Comparison of ENCODE assay signal across 19 cellular contexts in genomic region chr7:137977173-137977572, GRCh38. TPM values are rescaled to one million over a fixed set of nuclear protein-coding genes. Genes with fewer than 3 reads are reported as not detected.
DNase-seq lines count a peak whose midpoint lies in the region; FAIRE-seq and TF ChIP-seq lines count a peak whose summit lies in the region.
"Had no signal": no experiment of that assay in that cellular context is flagged by ENCODE, and none has a peak within 500 bp of the region (broad histone marks: within the 10 kb centered on the region; RNA-seq: fewer than 3 reads in every experiment).

No MANE protein-coding gene starts in this region.

- H3K79me1 ChIP-seq in mesendoderm (ENCODE audit: low read length) = peaks cover 44% of the 10 kb centered on the region

- peak overlapping the region; percentile 97 for H3K27ac ChIP-seq in astrocyte (ENCODE audit: low read depth, low read length)
- H3K27ac ChIP-seq in thyroid gland = peak overlapping the region; percentile 8 to 83 (median 75)
- H3K27ac ChIP-seq in mesendoderm (ENCODE audit: low read depth, low read length) = no peak overlapping the region
- H3K27ac ChIP-seq: epithelial cell of prostate, KMS-11, lower lobe of right lung, neural progenitor cell had no signal

- H3K27ac Mint-ChIP-seq in HFFc6 (peak overlapping the region; percentile 91), astrocyte (ENCODE audit: unreplicated experiment) (peak overlapping the region; percentile 66), nephron (peak overlapping the region in 2 of 3 experiments; percentile 94 to 95)
- H3K27ac Mint-ChIP-seq: activated T-cell treated with anti-CD3 and anti-CD28 coated beads, Interleukin-2, amount 50 U/mL, for 24 hours; CD4-positive, CD25-positive, alpha-beta regulatory T cell; neural progenitor cell had no signal

- no peak overlapping the region for H3K56ac ChIP-seq in mesendoderm (ENCODE audit: low read length)

- H2AK5ac ChIP-seq in mesendoderm (ENCODE audit: low read length) = no peak overlapping the region

- no peaks in the 10 kb centered on the region; the same call in 1 of the 2 replicates for H3K4me1 Mint-ChIP-seq in HFFc6 (ENCODE audit: low read depth)
- H3K4me1 Mint-ChIP-seq in astrocyte (ENCODE audit: low read depth, unreplicated experiment) = peaks cover 76% of the 10 kb centered on the region
- H3K4me1 Mint-ChIP-seq in nephron = peaks cover 59% of the 10 kb centered on the region

- H3K79me2 ChIP-seq in astrocyte (ENCODE audit: insufficient read depth, low read length) = peaks cover 96% of the 10 kb centered on the region
- H3K79me2 ChIP-seq in mesendoderm (ENCODE audit: control insufficient read depth, insufficient read depth, low read length) = peaks cover 76% of the 10 kb centered on the region

- H3K4me3 Mint-ChIP-seq in HFFc6 = peak overlapping the region; percentile 81
- no peak overlapping the region for H3K4me3 Mint-ChIP-seq in astrocyte (ENCODE audit: unreplicated experiment)
- no peak overlapping the region for H3K4me3 Mint-ChIP-seq in nephron
- H3K4me3 Mint-ChIP-seq: activated T-cell treated with anti-CD3 and anti-CD28 coated beads, Interleukin-2, amount 50 U/mL, for 24 hours; CD4-positive, CD25-positive, alpha-beta regulatory T cell; neural progenitor cell had no signal

- H3K36me3 ChIP-seq in astrocyte (ENCODE audit: insufficient read depth, low read length) = peaks cover 4% of the 10 kb centered on the region
- H3K36me3 ChIP-seq in thyroid gland = no peaks in the 10 kb centered on the region
- H3K36me3 ChIP-seq in H7 (replicated peaks; ENCODE audit: control insufficient read depth, insufficient read depth, low read length) = no peaks in the 10 kb centered on the region
- peaks cover 1% of the 10 kb centered on the region for H3K36me3 ChIP-seq in mesendoderm (ENCODE audit: control insufficient read depth, insufficient read depth, low read length)
- H3K36me3 ChIP-seq: lower lobe of right lung, neural progenitor cell had no signal

- H3K4ac ChIP-seq in mesendoderm (ENCODE audit: low read depth, low read length) = no peak overlapping the region

- H3K4me2 ChIP-seq in astrocyte (ENCODE audit: low read length) = no peak overlapping the region
- no peak overlapping the region for H3K4me2 ChIP-seq in mesendoderm (ENCODE audit: low read length)
- H3K4me2 ChIP-seq: KMS-11 had no signal

- TF ChIP-seq CTCF in HFFc6 (IDR thresholded peaks at IDR 0.05) (no peak), astrocyte (IDR thresholded peaks at IDR 0.05; ENCODE audit: insufficient read depth, low read depth, low read length) (no peak), nephron (IDR thresholded peaks at IDR 0.05; ENCODE audit: unreplicated experiment in 3 of 3) (no peak), thyroid gland (IDR thresholded peaks at IDR 0.05) (no peak)

- H3K18ac ChIP-seq in mesendoderm (ENCODE audit: low read length) = no peak overlapping the region

- H3K4me3 ChIP-seq in astrocyte (ENCODE audit: insufficient read depth, low read depth, low read length) (no peak overlapping the region), thyroid gland (replicated peaks in 1 of 3) (no peak overlapping the region), H7 (ENCODE audit: insufficient read depth, low read depth, low read length) (no peak overlapping the region), mesendoderm (ENCODE audit: low read length) (no peak overlapping the region)
- H3K4me3 ChIP-seq: GM12878, lower lobe of right lung, neural progenitor cell had no signal

- DNase-seq in HFFc6 = no peak
- DNase-seq in astrocyte (ENCODE audit: low read depth) = peak; percentile 51
- no peak for DNase-seq in thyroid gland
- DNase-seq in H7 = no peak
- no peak for DNase-seq in NCI-H1417 treated with DMSO at 0.1 percent for 48 hours (lab: John Stamatoyannopoulos, UW)
- no peak for DNase-seq in DMS114 treated with DMSO at 0.1 percent for 48 hours (lab: John Stamatoyannopoulos, UW; ENCODE audit: unreplicated experiment)
- DNase-seq in mesendoderm = no peak
- DNase-seq: activated T-cell treated with anti-CD3 and anti-CD28 coated beads, Interleukin-2, amount 50 U/mL, for 24 hours; CD4-positive, CD25-positive, alpha-beta regulatory T cell; lower lobe of right lung; NCI-H1436 treated with DMSO at 0.1 percent for 48 hours; NCI-H446 treated with DMSO at 0.1 percent for 48 hours; right cardiac atrium; stimulated activated CD4-positive, alpha-beta T cell treated with anti-CD3 and anti-CD28 coated beads, Interleukin-4, amount 100 ng/mL, for 24 hours had no signal

- H4K5ac ChIP-seq in mesendoderm (ENCODE audit: low read length) = no peak overlapping the region

- H3K23ac ChIP-seq in mesendoderm (ENCODE audit: low read length) = no peak overlapping the region

- TF ChIP-seq POLR2A in thyroid gland (IDR thresholded peaks at IDR 0.05) = no peak

- no peak overlapping the region for H2BK5ac ChIP-seq in mesendoderm (ENCODE audit: low read length)

- H3K9me3 ChIP-seq in astrocyte (ENCODE audit: insufficient read depth, low read depth, low read length) (peaks cover under 1% of the 10 kb centered on the region), thyroid gland (no peaks in the 10 kb centered on the region)
- H3K9me3 ChIP-seq: lower lobe of right lung had no signal

- peaks cover 60% of the 10 kb centered on the region for H3K4me1 ChIP-seq in astrocyte (ENCODE audit: insufficient read depth, low read length)
- H3K4me1 ChIP-seq in thyroid gland = peaks cover 59 to 71% of the 10 kb centered on the region in 2 donors
- H3K4me1 ChIP-seq in mesendoderm (ENCODE audit: control insufficient read depth, low read depth, low read length) = no peaks in the 10 kb centered on the region

- no peak overlapping the region for H2BK15ac ChIP-seq in mesendoderm (replicated peaks; ENCODE audit: low read depth)

- no peak overlapping the region for H2AFZ ChIP-seq in astrocyte (ENCODE audit: low read depth, low read length)
- H2AFZ ChIP-seq: neural progenitor cell had no signal

- no peak for FAIRE-seq in astrocyte (lab: Jason Lieb, UNC)
- FAIRE-seq: GM12878 had no signal

- no peak overlapping the region for H3K9ac ChIP-seq in astrocyte (ENCODE audit: low read length)
- no peak overlapping the region for H3K9ac ChIP-seq in mesendoderm (ENCODE audit: low read length)
- H3K9ac ChIP-seq: KMS-11, neural progenitor cell had no signal

- H3K9me3 Mint-ChIP-seq in HFFc6 (no peaks in the 10 kb centered on the region), astrocyte (ENCODE audit: unreplicated experiment) (peaks cover 7% of the 10 kb centered on the region), nephron (no peaks in the 10 kb centered on the region)
- H3K9me3 Mint-ChIP-seq: activated T-cell treated with anti-CD3 and anti-CD28 coated beads, Interleukin-2, amount 50 U/mL, for 24 hours had no signal

- WGBS in thyroid gland, 2 donors = 80 to 83% methylated on average over 4 of the region's 4 CpGs
- no CpG with 5 or more reads among the region's 4 CpGs for WGBS in mesendoderm (ENCODE audit: extremely low coverage, insufficient coverage, low lambda C conversion rate)

- no peak overlapping the region for H2BK120ac ChIP-seq in mesendoderm (ENCODE audit: low read depth, low read length)

- H3K36me3 Mint-ChIP-seq in HFFc6 (ENCODE audit: low read depth) = peaks cover 53% of the 10 kb centered on the region
- H3K36me3 Mint-ChIP-seq in astrocyte (ENCODE audit: low read depth, unreplicated experiment) = peaks cover 19% of the 10 kb centered on the region
- peaks cover 20% of the 10 kb centered on the region for H3K36me3 Mint-ChIP-seq in nephron (ENCODE audit: low read depth)

- intact Hi-C loops in thyroid gland (cut with DNase I) = no loop called here

- H4K20me1 ChIP-seq in astrocyte (ENCODE audit: insufficient read depth, low read length) = peaks cover 41% of the 10 kb centered on the region

- H4K8ac ChIP-seq in mesendoderm (ENCODE audit: low read depth, low read length) = no peak overlapping the region

- H3K27me3 ChIP-seq in astrocyte (ENCODE audit: insufficient read depth, low read length) (no peaks in the 10 kb centered on the region), thyroid gland (no peaks in the 10 kb centered on the region), H7 (ENCODE audit: control insufficient read depth, insufficient read depth, low read length) (no peaks in the 10 kb centered on the region), mesendoderm (ENCODE audit: insufficient read depth, low read length, poor library complexity) (no peaks in the 10 kb centered on the region)
- H3K27me3 ChIP-seq: neural progenitor cell had no signal

- peaks cover 4% of the 10 kb centered on the region; the same call in 1 of the 2 replicates for H3K27me3 Mint-ChIP-seq in HFFc6 (ENCODE audit: insufficient read depth)
- no peaks in the 10 kb centered on the region for H3K27me3 Mint-ChIP-seq in astrocyte (ENCODE audit: low read depth, unreplicated experiment)
- H3K27me3 Mint-ChIP-seq in nephron (ENCODE audit: low read depth) = no peaks in the 10 kb centered on the region
- H3K27me3 Mint-ChIP-seq: activated T-cell treated with anti-CD3 and anti-CD28 coated beads, Interleukin-2, amount 50 U/mL, for 24 hours; CD4-positive, CD25-positive, alpha-beta regulatory T cell had no signal

RNA-seq across cellular contexts. Expression of gene CREB3L2, which starts 24.7 kb away (rescaled TPM):
- total RNA-seq in HFFc6 (2021; fragmentation: NEBNext Ultra II Directional; extraction: Animal tissue kit (Norgen Biotek cat#: 25700)) = 100 to 1,000 TPM; 112 to 139 (median 123) TPM
- total RNA-seq in astrocyte (116 and 128 TPM in 2 replicates), thyroid gland (100 to 1,000 TPM in 2 of 4 donors, 10 to 100 TPM in 2; 86.1 to 143 (median 103) TPM)
- total RNA-seq in H7 (2014; rRNA removed; shearing (Covaris generic)) = 11.4 and 13.0 TPM in 2 replicates
- polyA plus RNA-seq in mesendoderm (2013, experiment 1 of 2) = 32.4 TPM
- polyA plus RNA-seq in mesendoderm (2013, experiment 2 of 2) = 30.3 TPM
